Comparison of ENCODE assay signal across 10 cellular contexts in genomic region chr18:31041346-31042067, GRCh38. TPM values are rescaled to one million over a fixed set of nuclear protein-coding genes. Genes with fewer than 3 reads are reported as not detected.
DNase-seq lines count a peak whose midpoint lies in the region; ATAC-seq, FAIRE-seq and TF ChIP-seq lines count a peak whose summit lies in the region.
"Had no signal": no experiment of that assay in that cellular context is flagged by ENCODE, and none has a peak within 500 bp of the region (broad histone marks: within the 10 kb centered on the region; RNA-seq: fewer than 3 reads in every experiment).

No MANE protein-coding gene starts in this region.

- FAIRE-seq in keratinocyte (lab: Jason Lieb, UNC) = no peak

- peaks cover 3% of the 10 kb centered on the region for H3K9me3 Mint-ChIP-seq in activated CD4-positive, alpha-beta T cell treated with anti-CD3 and anti-CD28 coated beads for 36 hours (ENCODE audit: low read depth)
- H3K9me3 Mint-ChIP-seq in MCF 10A (ENCODE audit: unreplicated experiment) = no peaks in the 10 kb centered on the region

- no peak for TF ChIP-seq POLR2A in testis (IDR thresholded peaks at IDR 0.05)

- intact Hi-C loops in activated CD4-positive, alpha-beta T cell treated with anti-CD3 and anti-CD28 coated beads for 36 hours (cut with DNase I, micrococcal nuclease) = no loop called here
- intact Hi-C loops in MCF 10A (cut with micrococcal nuclease) = loop anchor here (1.0 to 5.0 kb wide), 4 partner anchors 31 to 406 kb away; partner anchors contain the start of gene DSG3
- intact Hi-C loops in testis (cut with DNase I; ENCODE audit: low total_unique reads) = no loop called here
- intact Hi-C loops in PC-9 (cut with micrococcal nuclease; ENCODE audit: unreplicated experiment) = no loop called here

- H3K27me3 ChIP-seq in keratinocyte (ENCODE audit: control insufficient read depth, extremely low read depth, insufficient read depth, low read length) (no peaks in the 10 kb centered on the region), testis (no peaks in the 10 kb centered on the region), PC-9 (ENCODE audit: insufficient read depth, low read depth) (no peaks in the 10 kb centered on the region)

- H3K36me3 Mint-ChIP-seq in activated CD4-positive, alpha-beta T cell treated with anti-CD3 and anti-CD28 coated beads for 36 hours (ENCODE audit: low read depth) = peaks cover 3% of the 10 kb centered on the region
- peaks cover 6% of the 10 kb centered on the region for H3K36me3 Mint-ChIP-seq in MCF 10A (ENCODE audit: insufficient read depth, unreplicated experiment)

- H3K27ac Mint-ChIP-seq in activated CD4-positive, alpha-beta T cell treated with anti-CD3 and anti-CD28 coated beads for 36 hours = no peak overlapping the region
- peak overlapping the region; percentile 98 for H3K27ac Mint-ChIP-seq in MCF 10A (ENCODE audit: low read depth, unreplicated experiment)
- H3K27ac Mint-ChIP-seq: natural killer cell had no signal

- no peaks in the 10 kb centered on the region for H3K36me3 ChIP-seq in keratinocyte (ENCODE audit: control insufficient read depth in 2 of 2, extremely low read depth in 1 of 2, insufficient read depth in 2 of 2, low read length in 2 of 2)
- no peaks in the 10 kb centered on the region for H3K36me3 ChIP-seq in testis (ENCODE audit: low read depth, missing control alignments)
- no peaks in the 10 kb centered on the region for H3K36me3 ChIP-seq in PC-9 (ENCODE audit: low read depth)
- H3K36me3 ChIP-seq: Peyer's patch had no signal

- no peak for ATAC-seq in activated CD4-positive, alpha-beta T cell treated with anti-CD3 and anti-CD28 coated beads for 36 hours
- no peak for ATAC-seq in GM21381 (IDR thresholded peaks at IDR 0.05; ENCODE audit: unreplicated experiment)
- ATAC-seq: natural killer cell had no signal

- H3K4me1 Mint-ChIP-seq in activated CD4-positive, alpha-beta T cell treated with anti-CD3 and anti-CD28 coated beads for 36 hours = peaks cover 7% of the 10 kb centered on the region
- peaks cover 37% of the 10 kb centered on the region for H3K4me1 Mint-ChIP-seq in MCF 10A (ENCODE audit: insufficient read depth, unreplicated experiment)
- H3K4me1 Mint-ChIP-seq: natural killer cell had no signal

- no peaks in the 10 kb centered on the region for H3K9me2 ChIP-seq in PC-9 (ENCODE audit: insufficient read depth)

- H3K27me3 Mint-ChIP-seq in activated CD4-positive, alpha-beta T cell treated with anti-CD3 and anti-CD28 coated beads for 36 hours = peaks cover 52% of the 10 kb centered on the region
- no peaks in the 10 kb centered on the region for H3K27me3 Mint-ChIP-seq in MCF 10A (ENCODE audit: insufficient read depth, unreplicated experiment)

- CTCF ChIA-PET in activated CD4-positive, alpha-beta T cell treated with anti-CD3 and anti-CD28 coated beads for 36 hours (lab: Charles Lee) = no interaction called here
- CTCF ChIA-PET in MCF 10A (lab: Yijun Ruan, JAX) (interaction anchor here (0.6 to 2.3 kb wide), 8 partner anchors 12 to 459 kb away, joined by 3 to 6 read pairs (median 3); no protein-coding TSS in a partner anchor), PC-9 (lab: Charles Lee) (no interaction called here)

- H3K9ac ChIP-seq in keratinocyte (ENCODE audit: control insufficient read depth, extremely low read depth, insufficient read depth, low read length) = peak overlapping the region; percentile 99

- POLR2A ChIA-PET in activated CD4-positive, alpha-beta T cell treated with anti-CD3 and anti-CD28 coated beads for 36 hours (lab: Charles Lee) = no interaction called here
- POLR2A ChIA-PET in MCF 10A (lab: Yijun Ruan, JAX) = interaction anchor here (0.6 to 9.0 kb wide), 64 partner anchors 9 to 1885 kb away, joined by 3 to 221 read pairs (median 5); partner anchors contain the start of genes DSC1, DSC2, DSG3 and TRAPPC8
- POLR2A ChIA-PET in PC-9 (lab: Charles Lee; ENCODE audit: unreplicated experiment) = no interaction called here

- H4K20me1 ChIP-seq in keratinocyte (ENCODE audit: control insufficient read depth, extremely low read depth, insufficient read depth, low read length) (no peaks in the 10 kb centered on the region), PC-9 (ENCODE audit: insufficient read depth) (no peaks in the 10 kb centered on the region)

- WGBS in testis, 2 donors = 2 to 3% methylated on average over 37 to 51 of the region's 51 CpGs

- no TSS peak for BruUV-seq in MCF 10A (replicated peaks; lab: Mats Ljungman, UMichigan)
- BruUV-seq in PC-9 (replicated peaks; lab: Mats Ljungman, UMichigan) = no TSS peak

- peaks cover 60% of the 10 kb centered on the region for H3K4me1 ChIP-seq in keratinocyte (ENCODE audit: control insufficient read depth, extremely low read depth, insufficient read depth, low read length)
- H3K4me1 ChIP-seq in testis = no peaks in the 10 kb centered on the region
- H3K4me1 ChIP-seq in PC-9 (replicated peaks; ENCODE audit: insufficient read depth) = no peaks in the 10 kb centered on the region

- peak overlapping the region; percentile 98 for H3K4me2 ChIP-seq in keratinocyte (ENCODE audit: control insufficient read depth, extremely low read depth, insufficient read depth, low read depth, low read length)
- no peak overlapping the region for H3K4me2 ChIP-seq in PC-9

- peak overlapping the region; percentile 12 for H2AFZ ChIP-seq in keratinocyte (ENCODE audit: control insufficient read depth, low read length)
- no peak overlapping the region for H2AFZ ChIP-seq in PC-9

- H3K4me3 ChIP-seq in keratinocyte (ENCODE audit: control insufficient read depth in 2 of 3, extremely low read depth in 1 of 3, insufficient read depth in 2 of 3, low read depth in 1 of 3, low read length in 3 of 3) (peak overlapping the region; percentile 84 to 98 (median 95)), testis (peak overlapping the region; percentile 12 to 36), PC-9 (no peak overlapping the region)

- no peaks in the 10 kb centered on the region for H3F3A ChIP-seq in PC-9 (ENCODE audit: insufficient read depth, low read depth)

- no peak for TF ChIP-seq CTCF in MCF 10A (IDR thresholded peaks at IDR 0.05; ENCODE audit: unreplicated experiment)
- TF ChIP-seq CTCF in keratinocyte (optimal IDR thresholded peaks at IDR 0.05 in 1 of 3, IDR thresholded peaks at IDR 0.05 in 1 of 3, conservative IDR thresholded peaks at IDR 0.05 in 1 of 3; ENCODE audit: extremely low read depth in 1 of 3, insufficient read depth in 2 of 3, low read length in 3 of 3) = no peak
- TF ChIP-seq CTCF in testis (IDR thresholded peaks at IDR 0.05) = no peak
- no peak for TF ChIP-seq CTCF in PC-9 (conservative IDR thresholded peaks at IDR 0.05)

- peaks cover 59% of the 10 kb centered on the region for H3K79me2 ChIP-seq in keratinocyte (ENCODE audit: control insufficient read depth, insufficient read depth, low read length)
- H3K79me2 ChIP-seq in PC-9 (ENCODE audit: low read depth) = no peaks in the 10 kb centered on the region

- H3K4me3 Mint-ChIP-seq in activated CD4-positive, alpha-beta T cell treated with anti-CD3 and anti-CD28 coated beads for 36 hours = peak overlapping the region; percentile 49
- H3K4me3 Mint-ChIP-seq in MCF 10A (ENCODE audit: unreplicated experiment) = peak overlapping the region; percentile 97
- H3K4me3 Mint-ChIP-seq: natural killer cell had no signal

- DNase-seq in activated CD4-positive, alpha-beta T cell treated with anti-CD3 and anti-CD28 coated beads for 36 hours = peak; percentile 13
- no peak for DNase-seq in activated CD4-positive, alpha-beta T cell treated with anti-CD3 and anti-CD28 coated beads, Interleukin-2, amount 50 U/mL, for 48 hours
- DNase-seq in MCF 10A (ENCODE audit: unreplicated experiment) (peak; percentile 70), keratinocyte (ENCODE audit: low read depth, low spot score) (no peak), testis (peak; percentile 20), DMS79 (lab: John Stamatoyannopoulos, UW) (no peak), PC-9 (no peak)
- DNase-seq: natural killer cell had no signal

- dilution Hi-C loops in keratinocyte (cut with MboI; ENCODE audit: extremely low pct_ligation_motif_present, low sequenced_read_pairs) = no loop called here

- no peaks in the 10 kb centered on the region for H3K9me1 ChIP-seq in keratinocyte (ENCODE audit: control insufficient read depth, extremely low read depth, insufficient read depth, low read length)

- no peaks in the 10 kb centered on the region for H3K9me3 ChIP-seq in keratinocyte (ENCODE audit: control insufficient read depth, low read depth, low read length)
- H3K9me3 ChIP-seq in testis = no peaks in the 10 kb centered on the region
- H3K9me3 ChIP-seq in PC-9 (ENCODE audit: insufficient read depth, low read depth) = no peaks in the 10 kb centered on the region

- H3K27ac ChIP-seq in keratinocyte (ENCODE audit: control insufficient read depth, insufficient read depth, low read length) (peak overlapping the region; percentile 98), testis (no peak overlapping the region), PC-9 (no peak overlapping the region)
- H3K27ac ChIP-seq: Peyer's patch had no signal

RNA-seq across cellular contexts. Expression of gene DSC3, which starts 1.0 kb away (rescaled TPM):
- under 1 TPM in 1 of 2 experiments, not detected in 1; 0.02 TPM for total RNA-seq in activated CD4-positive, alpha-beta T cell treated with anti-CD3 and anti-CD28 coated beads for 36 hours
- total RNA-seq in MCF 10A (2022) (56.2 and 60.8 TPM in 2 replicates), testis (under 1 TPM; 0.19 to 0.24 TPM), PC-9 (2021) (not detected in 2 replicates)
- polyA plus RNA-seq in keratinocyte (92.5 to 116 TPM (median 103 TPM) in 3 replicates), testis (ENCODE audit: insufficient read depth, low read depth, low replicate concordance) (2.0 TPM)
- polyA plus RNA-seq in keratinocyte (2011; ENCODE audit: low read depth) = 133 TPM
- polyA plus RNA-seq in keratinocyte (2011; cell fraction: cytosol; rRNA removed) = 37.2 and 55.2 TPM in 2 replicates
- 229 and 268 TPM in 2 replicates for polyA plus RNA-seq in keratinocyte (2011; cell fraction: nucleus; rRNA removed)
- 117 and 167 TPM in 2 replicates for polyA plus RNA-seq in keratinocyte (2012; ENCODE audit: low replicate concordance)
- polyA minus RNA-seq in keratinocyte = 35.2 to 208 TPM (median 137 TPM) in 3 replicates
- 111 TPM for polyA minus RNA-seq in keratinocyte (2011; cell fraction: cytosol; rRNA and poly(A)+ RNA removed)
- polyA minus RNA-seq in keratinocyte (2011; cell fraction: nucleus; rRNA and poly(A)+ RNA removed) = 303 and 604 TPM in 2 replicates
- total RNA-seq: natural killer cell had no signal

Comparison
In these comparisons a context has a peak if more than half of its experiments do, and no peak if none do; other contexts are left out.
1. DNase-seq: peak in activated CD4-positive, alpha-beta T cell treated with anti-CD3 and anti-CD28 coated beads for 36 hours (single experiment), MCF 10A (single experiment) and testis (single experiment); none in activated CD4-positive, alpha-beta T cell treated with anti-CD3 and anti-CD28 coated beads, Interleukin-2, amount 50 U/mL, for 48 hours (0 of 2), keratinocyte (single experiment), DMS79 (single experiment) and PC-9 (0 of 2).
2. RNA of gene DSC3, which starts 1.0 kb away (total RNA-seq): 56.2 to 60.8 TPM in MCF 10A; 0.19 to 0.24 TPM in testis, 0.02 TPM in activated CD4-positive, alpha-beta T cell treated with anti-CD3 and anti-CD28 coated beads for 36 hours and not detected in PC-9; every median in the first group is over 10 times any median in the second.